In genomic region chr10:61406282-61406681, GRCh38 we compare ENCODE assay signal across 21 cellular contexts. TPM values are rescaled to one million over a fixed set of nuclear protein-coding genes. Genes with fewer than 3 reads are reported as not detected.
A peak's percentile ranks its signal among the peaks of the same experiment; 100 is the strongest.
DNase-seq lines count a peak whose midpoint lies in the region; ATAC-seq, FAIRE-seq and TF ChIP-seq lines count a peak whose summit lies in the region.
"Had no signal": no experiment of that assay in that cellular context is flagged by ENCODE, and none has a peak within 500 bp of the region (broad histone marks: within the 10 kb centered on the region; RNA-seq: fewer than 3 reads in every experiment).

No MANE protein-coding gene starts in this region.

- CTCF ChIA-PET in CD4-positive, alpha-beta memory T cell (lab: Charles Lee; ENCODE audit: partially characterized antibody) = no interaction called here

- H3K4me1 ChIP-seq in GM23338 (ENCODE audit: insufficient read depth) = peaks cover 31% of the 10 kb centered on the region
- peaks cover 10% of the 10 kb centered on the region for H3K4me1 ChIP-seq in adipocyte (ENCODE audit: control insufficient read depth, insufficient read depth, low read length)
- no peaks in the 10 kb centered on the region for H3K4me1 ChIP-seq in pancreas
- H3K4me1 ChIP-seq in H9 (ENCODE audit: insufficient read depth, low read length) = peaks cover 7% of the 10 kb centered on the region; the same call in 1 of the 2 replicates
- no peaks in the 10 kb centered on the region for H3K4me1 ChIP-seq in CD4-positive, alpha-beta memory T cell (ENCODE audit: insufficient read depth, low read length)

- H4K20me1 ChIP-seq in GM23338 (replicated peaks; ENCODE audit: insufficient read depth) (no peaks in the 10 kb centered on the region), H9 (ENCODE audit: control insufficient read depth, insufficient read depth, insufficient read length) (no peaks in the 10 kb centered on the region)

- H3K27ac ChIP-seq in GM23338 (ENCODE audit: low read depth) (no peak overlapping the region), pancreas (no peak overlapping the region), H9 (ENCODE audit: insufficient read length, low read depth, low read length) (no peak overlapping the region)
- no peak overlapping the region for H3K27ac ChIP-seq in CD4-positive, alpha-beta memory T cell (ENCODE audit: low read depth, low read length)
- H3K27ac ChIP-seq: C4-2B had no signal

- POLR2A ChIA-PET in CD4-positive, alpha-beta memory T cell (lab: Charles Lee; ENCODE audit: partially characterized antibody) = no interaction called here

- H3K9me3 ChIP-seq in adipocyte (ENCODE audit: control insufficient read depth, low read length) (no peaks in the 10 kb centered on the region), pancreas (no peaks in the 10 kb centered on the region), H9 (ENCODE audit: control insufficient read depth, low read depth, low read length) (no peaks in the 10 kb centered on the region)
- H3K9me3 ChIP-seq in CD4-positive, alpha-beta memory T cell (ENCODE audit: control insufficient read depth in 1 of 2, low read length in 2 of 2) = no peaks in the 10 kb centered on the region

- H3K27ac Mint-ChIP-seq in GM23338 (peak overlapping the region; percentile 35; the same call in 1 of the 2 replicates), H9 (0 out of 7 replicates have a peak overlapping the region, but pooled peaks of 1 of the 3 experiments have one; percentile 76)
- H3K27ac Mint-ChIP-seq in CD4-positive, alpha-beta memory T cell = no peak overlapping the region
- H3K27ac Mint-ChIP-seq: CD4-positive, alpha-beta T cell had no signal

- H3K4me1 Mint-ChIP-seq in GM23338 (peaks cover 43% of the 10 kb centered on the region), H9 (peaks cover 11 to 25% of the 10 kb centered on the region in 2 experiments)
- H3K4me1 Mint-ChIP-seq in CD4-positive, alpha-beta memory T cell = no peaks in the 10 kb centered on the region

- H3K9ac ChIP-seq in adipocyte (ENCODE audit: low read length) (no peak overlapping the region), H9 (ENCODE audit: extremely low read depth, insufficient read length, low read length) (no peak overlapping the region)

- no peak overlapping the region for H2BK12ac ChIP-seq in H9 (ENCODE audit: insufficient read length, low read depth, low read length)

- H3K56ac ChIP-seq in H9 (ENCODE audit: insufficient read length, low read depth, low read length) = no peak overlapping the region

- H4K5ac ChIP-seq in H9 (ENCODE audit: insufficient read length, low read depth, low read length) = no peak overlapping the region

- H3K4me3 ChIP-seq in GM23338 = no peak overlapping the region
- H3K4me3 ChIP-seq in adipocyte (ENCODE audit: low read length) = no peak overlapping the region
- no peak overlapping the region for H3K4me3 ChIP-seq in pancreas
- H3K4me3 ChIP-seq in CD4-positive, alpha-beta memory T cell (ENCODE audit: low read length in 2 of 2) = no peak overlapping the region

- no peak overlapping the region for H4K91ac ChIP-seq in H9 (ENCODE audit: insufficient read length, low read depth, low read length)

- no peak for TF ChIP-seq CTCF in GM23338 (conservative IDR thresholded peaks at IDR 0.05; ENCODE audit: low read depth in 2 of 2)
- no peak for TF ChIP-seq CTCF in pancreas (IDR thresholded peaks at IDR 0.05)
- TF ChIP-seq CTCF in H9 (conservative IDR thresholded peaks at IDR 0.05) = no peak

- no peak overlapping the region for H2AK5ac ChIP-seq in H9 (ENCODE audit: insufficient read length, low read length)

- H2BK120ac ChIP-seq in H9 (ENCODE audit: low read depth, low read length, poor library complexity, severe bottlenecking) = no peak overlapping the region

- no peak overlapping the region for H3K4me2 ChIP-seq in GM23338
- H3K4me2 ChIP-seq in H9 (ENCODE audit: insufficient read depth, insufficient read length, low read length) = no peak overlapping the region

- no peak overlapping the region for H3K23ac ChIP-seq in H9 (ENCODE audit: insufficient read length, low read depth, low read length)

- H3K27me3 ChIP-seq in GM23338 (ENCODE audit: insufficient read depth) = no peaks in the 10 kb centered on the region
- no peaks in the 10 kb centered on the region for H3K27me3 ChIP-seq in adipocyte (replicated peaks; ENCODE audit: control insufficient read depth, insufficient read depth, low read length)
- no peaks in the 10 kb centered on the region for H3K27me3 ChIP-seq in pancreas
- no peaks in the 10 kb centered on the region; the same call in 1 of the 2 replicates for H3K27me3 ChIP-seq in H9 (ENCODE audit: insufficient read depth, low read length)
- H3K27me3 ChIP-seq in CD4-positive, alpha-beta memory T cell (ENCODE audit: insufficient read depth, low read length) = no peaks in the 10 kb centered on the region

- intact Hi-C loops in pancreas (cut with DNase I) = no loop called here
- intact Hi-C loops in CD4-positive, alpha-beta memory T cell (cut with micrococcal nuclease) = no loop called here

- H3K36me3 ChIP-seq in GM23338 (ENCODE audit: insufficient read depth) (no peaks in the 10 kb centered on the region), adipocyte (ENCODE audit: control insufficient read depth, insufficient read depth, low read length, severe bottlenecking) (no peaks in the 10 kb centered on the region), pancreas (no peaks in the 10 kb centered on the region)
- H3K36me3 ChIP-seq in CD4-positive, alpha-beta memory T cell (ENCODE audit: insufficient read depth, low read length) = no peaks in the 10 kb centered on the region

- no peaks in the 10 kb centered on the region for H3K79me1 ChIP-seq in H9 (ENCODE audit: insufficient read depth, low read depth, low read length, poor library complexity, severe bottlenecking)

- ATAC-seq in GM23338 = no peak
- no peak for ATAC-seq in pancreas
- no peak for ATAC-seq in GM18517 (IDR thresholded peaks at IDR 0.05; ENCODE audit: unreplicated experiment)
- ATAC-seq in GM21423 (IDR thresholded peaks at IDR 0.05; ENCODE audit: unreplicated experiment) = no peak

- H3K23me2 ChIP-seq in H9 (ENCODE audit: insufficient read length, low read depth, low read length, poor library complexity, severe bottlenecking) = no peaks in the 10 kb centered on the region

- FAIRE-seq in pancreas (lab: Jason Lieb, UNC) = peak; percentile 56
- FAIRE-seq: GM12892, GM18507, HTR-8/SVneo had no signal

- H2BK15ac ChIP-seq in H9 (ENCODE audit: low read depth, low read length) = no peak overlapping the region

- H3F3A ChIP-seq in GM23338 (replicated peaks; ENCODE audit: low read depth) = no peaks in the 10 kb centered on the region

- H3K4ac ChIP-seq in H9 (ENCODE audit: low read depth, low read length) = no peak overlapping the region

- no peaks in the 10 kb centered on the region for H3K79me2 ChIP-seq in GM23338 (replicated peaks; ENCODE audit: insufficient read depth)
- H3K79me2 ChIP-seq in H9 (ENCODE audit: insufficient read depth, low read length) = no peaks in the 10 kb centered on the region

- no peak overlapping the region for H3K18ac ChIP-seq in H9 (ENCODE audit: insufficient read length, low read depth, low read length)

- H3K27me3 Mint-ChIP-seq in GM23338 (ENCODE audit: insufficient read depth, low read depth, poor library complexity) = no peaks in the 10 kb centered on the region
- no peaks in the 10 kb centered on the region for H3K27me3 Mint-ChIP-seq in H9 (ENCODE audit: low read depth)
- H3K27me3 Mint-ChIP-seq in CD4-positive, alpha-beta memory T cell = peaks cover 7 to 10% of the 10 kb centered on the region in 2 donors
- H3K27me3 Mint-ChIP-seq: CD4-positive, alpha-beta T cell had no signal

- no peak overlapping the region for H4K8ac ChIP-seq in H9 (replicated peaks; ENCODE audit: insufficient read length, low read depth, low read length)

- H3K9me2 ChIP-seq in GM23338 (ENCODE audit: insufficient read depth) = no peaks in the 10 kb centered on the region; the same call in 1 of the 2 replicates

- no peak overlapping the region for H3T11ph ChIP-seq in H9 (ENCODE audit: low read length)

- no peak overlapping the region for H2BK20ac ChIP-seq in H9 (ENCODE audit: low read depth, low read length, poor library complexity, severe bottlenecking)

- H2BK5ac ChIP-seq in H9 (ENCODE audit: insufficient read length, low read length) = no peak overlapping the region

- H2AFZ ChIP-seq in GM23338 (no peak overlapping the region), H9 (ENCODE audit: low read length) (no peak overlapping the region)

- H3K4me3 Mint-ChIP-seq in GM23338 = no peak overlapping the region
- H3K4me3 Mint-ChIP-seq in H9 = no peak overlapping the region
- no peak overlapping the region for H3K4me3 Mint-ChIP-seq in CD4-positive, alpha-beta memory T cell
- H3K4me3 Mint-ChIP-seq: CD4-positive, alpha-beta T cell had no signal

- H3K9me3 Mint-ChIP-seq in GM23338 = no peaks in the 10 kb centered on the region
- H3K9me3 Mint-ChIP-seq in H9 = no peaks in the 10 kb centered on the region
- no peaks in the 10 kb centered on the region for H3K9me3 Mint-ChIP-seq in CD4-positive, alpha-beta memory T cell
- H3K9me3 Mint-ChIP-seq: CD4-positive, alpha-beta T cell had no signal

- DNase-seq in GM23338 (ENCODE audit: low spot score) (no peak), adipocyte (ENCODE audit: low read depth) (peak; percentile 51), fibroblast of peridontal ligament (ENCODE audit: extremely low read depth) (peak; percentile 67), pancreas (no peak), H9 (no peak)
- no peak for DNase-seq in CD4-positive, alpha-beta memory T cell
- DNase-seq: CD4-positive, alpha-beta T cell; DMS153; DMS79; GDM1; HCEC 1CT; KG1 had no signal

- H3K14ac ChIP-seq in H9 (ENCODE audit: insufficient read depth, low read length) = no peak overlapping the region

- H3K36me3 Mint-ChIP-seq in GM23338 (ENCODE audit: low read depth) = peaks cover 22% of the 10 kb centered on the region
- peaks cover 0 to 6% (median 0%) of the 10 kb centered on the region in 3 experiments; a peak in 2 of 7 replicates for H3K36me3 Mint-ChIP-seq in H9 (ENCODE audit: insufficient read depth in 1 of 3, low read depth in 3 of 3)
- H3K36me3 Mint-ChIP-seq in CD4-positive, alpha-beta memory T cell = no peaks in the 10 kb centered on the region

TF ChIP-seq in GM23338, 12 proteins besides CTCF, POLR2A, EP300 and RAD21 (continues in another document):
- TF ChIP-seq ZNF331 (CRISPR knock-in tag; IDR thresholded peaks at IDR 0.05; ENCODE audit: low read depth) = no peak

RNA-seq across cellular contexts. Expression of gene TMEM26, which starts 46.9 kb away (rescaled TPM):
- total RNA-seq in GM23338 (2014; rRNA removed; shearing (Covaris generic)) = 1.9 and 2.2 TPM in 2 replicates
- 1.0 and 1.5 TPM in 2 replicates for polyA plus RNA-seq in GM23338 (2016; fragmentation: Nextera tagmentation; extraction: Ambion mirVana)
- under 1 TPM in 4 of 6 donors, not detected in 2; 0.04 to 0.37 (median 0.15) TPM for total RNA-seq in pancreas
- polyA plus RNA-seq in pancreas = under 1 TPM; 0.08 to 0.14 TPM
- total RNA-seq in H9 (2021) = 0.09 and 0.15 TPM in 2 replicates
- total RNA-seq in CD4-positive, alpha-beta memory T cell = not detected
- not detected for polyA plus RNA-seq in CD4-positive, alpha-beta memory T cell
- total RNA-seq: A172; CD4-positive, alpha-beta T cell; Daoy; H4 had no signal

Comparison
In these comparisons a context has a peak if more than half of its experiments do, and no peak if none do; other contexts are left out.
1. DNase-seq: peak in adipocyte (single experiment) and fibroblast of peridontal ligament (single experiment); none in GM23338 (single experiment), pancreas (0 of 6), H9 (single experiment) and CD4-positive, alpha-beta memory T cell (0 of 5).